ENCODE assay signal across 8 cellular contexts in genomic region chr19:46634045-46634655, GRCh38. TPM values are rescaled to one million over a fixed set of nuclear protein-coding genes. Genes with fewer than 3 reads are reported as not detected.
DNase-seq lines count a peak whose midpoint lies in the region; ATAC-seq and TF ChIP-seq lines count a peak whose summit lies in the region.

No MANE protein-coding gene starts in this region.

- peaks cover 4% of the 10 kb centered on the region for H3K4me1 Mint-ChIP-seq in endodermal cell
- peaks cover 41% of the 10 kb centered on the region for H3K4me1 Mint-ChIP-seq in mesothelial cell of epicardium

- H3K27me3 ChIP-seq in endodermal cell (ENCODE audit: control insufficient read depth, insufficient read depth, low read length, poor library complexity, severe bottlenecking), result peaks cover 69% of the 10 kb centered on the region

- ATAC-seq in HG02981 (IDR thresholded peaks at IDR 0.05; ENCODE audit: unreplicated experiment) (peak; percentile 55), GM19452 (IDR thresholded peaks at IDR 0.05; ENCODE audit: unreplicated experiment) (no peak)

- H3K4me3 Mint-ChIP-seq in endodermal cell, result peak overlapping the region; percentile 48
- H3K4me3 Mint-ChIP-seq in mesothelial cell of epicardium, result peak overlapping the region; percentile 65

- peak overlapping the region; percentile 77 for H3K4me3 ChIP-seq in endodermal cell (ENCODE audit: low read length)

- H3K27ac ChIP-seq in endodermal cell (ENCODE audit: low read depth, low read length), result no peak overlapping the region

- no peaks in the 10 kb centered on the region for H3K36me3 Mint-ChIP-seq in endodermal cell (ENCODE audit: low read depth)
- no peaks in the 10 kb centered on the region for H3K36me3 Mint-ChIP-seq in mesothelial cell of epicardium

- H3K27ac Mint-ChIP-seq in endodermal cell (no peak overlapping the region), mesothelial cell of epicardium (peak overlapping the region; percentile 96)

- no peaks in the 10 kb centered on the region for H3K9me3 Mint-ChIP-seq in endodermal cell
- H3K9me3 Mint-ChIP-seq in mesothelial cell of epicardium, result no peaks in the 10 kb centered on the region

- H3K4me1 ChIP-seq in endodermal cell (ENCODE audit: control insufficient read depth, insufficient read depth, low read length), result no peaks in the 10 kb centered on the region

- peaks cover 42% of the 10 kb centered on the region for H3K27me3 Mint-ChIP-seq in endodermal cell (ENCODE audit: insufficient read depth)
- peaks cover 20% of the 10 kb centered on the region for H3K27me3 Mint-ChIP-seq in mesothelial cell of epicardium (ENCODE audit: low read depth)

- 1% methylated on average over 34 of the region's 38 CpGs; no CpG with 5 or more reads in 1 of the 2 experiments for WGBS in endodermal cell (ENCODE audit: insufficient coverage in 1 of 2, insufficient read length in 1 of 2), 2 experiments

- DNase-seq in ELF-1 (ENCODE audit: low read depth, low spot score), result peak; percentile 85
- peak; percentile 85 for DNase-seq in NCI-H748 treated with DMSO at 0.1 percent for 48 hours (lab: John Stamatoyannopoulos, UW)
- peak; percentile 88 to 95 (median 89) for DNase-seq in activated CD8-positive, alpha-beta memory T cell treated with anti-CD3 and anti-CD28 coated beads for 48 hours (ENCODE audit: low read depth in 2 of 3, low spot score in 2 of 3)
- DNase-seq in endodermal cell, result peak; percentile 99
- peak; percentile 91 to 93 for DNase-seq in mesothelial cell of epicardium (ENCODE audit: low spot score in 2 of 2, unreplicated experiment in 2 of 2)
- DNase-seq in stimulated activated CD8-positive, alpha-beta memory T cell treated with anti-CD3 and anti-CD28 coated beads, Interleukin-15, amount 100 ng/mL, for 48 hours (ENCODE audit: low read depth in 2 of 2), result peak; percentile 91 to 92

- TF ChIP-seq CTCF in endodermal cell (conservative IDR thresholded peaks at IDR 0.05) (no peak), mesothelial cell of epicardium (IDR thresholded peaks at IDR 0.05; ENCODE audit: unreplicated experiment) (no peak)

- H3K9ac ChIP-seq in endodermal cell (ENCODE audit: extremely low read depth, low read length, poor library complexity, severe bottlenecking), result no peak overlapping the region

- H3K36me3 ChIP-seq in endodermal cell (ENCODE audit: control insufficient read depth, insufficient read depth, low read length), result no peaks in the 10 kb centered on the region

- no peaks in the 10 kb centered on the region for H3K9me3 ChIP-seq in endodermal cell (ENCODE audit: control insufficient read depth, low read length)

RNA-seq across cellular contexts. Expression of gene GNG8, which starts 1.9 kb away (rescaled TPM):
- not detected for total RNA-seq in endodermal cell
- polyA plus RNA-seq in endodermal cell (2013, experiment 1 of 2), result 3.8 TPM
- polyA plus RNA-seq in endodermal cell (2013, experiment 2 of 2), result 3.6 TPM
- 7.6 to 13.7 TPM (median 12.2 TPM) in 3 replicates for total RNA-seq in mesothelial cell of epicardium

RNA-seq across cellular contexts. Expression of gene PTGIR, which starts 9.3 kb away (rescaled TPM):
- total RNA-seq in endodermal cell (not detected), mesothelial cell of epicardium (5.0 to 6.2 TPM (median 5.9 TPM) in 3 replicates)
- polyA plus RNA-seq in endodermal cell (2013, experiment 1 of 2), result not detected
- not detected for polyA plus RNA-seq in endodermal cell (2013, experiment 2 of 2)

RNA-seq across cellular contexts. Expression of gene DACT3, which starts 26.8 kb away (rescaled TPM):
- total RNA-seq in endodermal cell, result under 1 TPM; 0.15 to 0.70 TPM
- 11.3 TPM for polyA plus RNA-seq in endodermal cell (2013, experiment 1 of 2)
- polyA plus RNA-seq in endodermal cell (2013, experiment 2 of 2), result 10.6 TPM
- 48.4 to 50.4 TPM (median 48.8 TPM) in 3 replicates for total RNA-seq in mesothelial cell of epicardium

RNA-seq across cellular contexts. Expression of gene CALM3, which starts 33.0 kb away (rescaled TPM):
- total RNA-seq in endodermal cell (100 to 1,000 TPM; 564 to 573 TPM), mesothelial cell of epicardium (231 to 233 TPM (median 231 TPM) in 3 replicates)
- 356 TPM for polyA plus RNA-seq in endodermal cell (2013, experiment 1 of 2)
- polyA plus RNA-seq in endodermal cell (2013, experiment 2 of 2), result 335 TPM

Comparison
In these comparisons a context has a peak if more than half of its experiments do, and no peak if none do; other contexts are left out.
1. RNA of gene DACT3, which starts 26.8 kb away (total RNA-seq): 48.4 to 50.4 TPM in mesothelial cell of epicardium; 0.15 to 0.70 TPM in endodermal cell; every median in the first group is over 10 times any median in the second.
2. Peak in every context shown above with its lines, with median percentiles within 50 percentile points of each other: DNase-seq.